ENCODE assay signal across 12 cellular contexts in genomic region chr15:31362121-31362520, GRCh38. TPM values are rescaled to one million over a fixed set of nuclear protein-coding genes. Genes with fewer than 3 reads are reported as not detected.
A peak's percentile ranks its signal among the peaks of the same experiment; 100 is the strongest.
DNase-seq lines count a peak whose midpoint lies in the region; ATAC-seq and TF ChIP-seq lines count a peak whose summit lies in the region.
"Had no signal": no experiment of that assay in that cellular context is flagged by ENCODE, and none has a peak within 500 bp of the region (broad histone marks: within the 10 kb centered on the region; RNA-seq: fewer than 3 reads in every experiment).

No MANE protein-coding gene starts in this region.

- H3K4me3 Mint-ChIP-seq in activated T-cell treated with anti-CD3 and anti-CD28 coated beads, Interleukin-2, amount 50 U/mL, for 72 hours, result peak overlapping the region; percentile 87 to 93
- H3K4me3 Mint-ChIP-seq in activated CD8-positive, alpha-beta T cell treated with anti-CD3 and anti-CD28 coated beads for 36 hours, result peak overlapping the region; percentile 73

- H3K4me3 ChIP-seq in left lung (no peak overlapping the region), testis (no peak overlapping the region)
- H3K4me3 ChIP-seq: ovary had no signal

- no peak for ATAC-seq in activated T-cell treated with anti-CD3 and anti-CD28 coated beads, Interleukin-2, amount 50 U/mL, for 72 hours (replicated peaks in 1 of 2)
- ATAC-seq in activated CD8-positive, alpha-beta T cell treated with anti-CD3 and anti-CD28 coated beads for 36 hours, result no peak
- ATAC-seq in left lung (no peak), GM21381 (IDR thresholded peaks at IDR 0.05; ENCODE audit: unreplicated experiment) (no peak), HG03039 (IDR thresholded peaks at IDR 0.05; ENCODE audit: unreplicated experiment) (no peak)

- 38 to 46% methylated on average over 4 of the region's 4 CpGs for WGBS in testis, 2 donors

- H3K36me3 ChIP-seq in left lung (peaks cover 0 to 3% of the 10 kb centered on the region in 2 donors), testis (ENCODE audit: low read depth, missing control alignments) (no peaks in the 10 kb centered on the region)
- H3K36me3 ChIP-seq: brain microvascular endothelial cell, ovary had no signal

- in situ Hi-C loops in G401 (cut with HindIII; ENCODE audit: low sequenced_read_pairs), result no loop called here

- no peak for TF ChIP-seq POLR2A in testis (IDR thresholded peaks at IDR 0.05)

- intact Hi-C loops in activated CD8-positive, alpha-beta T cell treated with anti-CD3 and anti-CD28 coated beads for 36 hours (cut with micrococcal nuclease), result loop anchor here (5.0 kb wide), 2 partner anchors 95 to 145 kb away; no protein-coding TSS in a partner anchor
- intact Hi-C loops in left lung (cut with DNase I) (no loop called here), testis (cut with DNase I; ENCODE audit: low total_unique reads) (no loop called here)

- no peaks in the 10 kb centered on the region for H3K27me3 Mint-ChIP-seq in activated T-cell treated with anti-CD3 and anti-CD28 coated beads, Interleukin-2, amount 50 U/mL, for 72 hours (ENCODE audit: low read depth)
- no peaks in the 10 kb centered on the region for H3K27me3 Mint-ChIP-seq in activated CD8-positive, alpha-beta T cell treated with anti-CD3 and anti-CD28 coated beads for 36 hours

- POLR2A ChIA-PET in activated CD8-positive, alpha-beta T cell treated with anti-CD3 and anti-CD28 coated beads for 36 hours (lab: Charles Lee), result interaction anchor here (0.5 to 18.7 kb wide), 8 partner anchors 16 to 162 kb away, joined by 3 to 444 read pairs (median 6); partner anchors contain the start of gene KLF13

- H3K9me3 Mint-ChIP-seq in activated T-cell treated with anti-CD3 and anti-CD28 coated beads, Interleukin-2, amount 50 U/mL, for 72 hours, result no peaks in the 10 kb centered on the region
- H3K9me3 Mint-ChIP-seq in activated CD8-positive, alpha-beta T cell treated with anti-CD3 and anti-CD28 coated beads for 36 hours, result no peaks in the 10 kb centered on the region

- TF ChIP-seq CTCF in activated CD8-positive, alpha-beta T cell treated with anti-CD3 and anti-CD28 coated beads for 36 hours (IDR thresholded peaks at IDR 0.05), result no peak
- no peak for TF ChIP-seq CTCF in left lung (IDR thresholded peaks at IDR 0.05)
- TF ChIP-seq CTCF in testis (IDR thresholded peaks at IDR 0.05), result no peak

- H3K36me3 Mint-ChIP-seq in activated T-cell treated with anti-CD3 and anti-CD28 coated beads, Interleukin-2, amount 50 U/mL, for 72 hours (ENCODE audit: insufficient read depth in 2 of 2), result peaks cover 8 to 19% of the 10 kb centered on the region in 2 donors
- H3K36me3 Mint-ChIP-seq in activated CD8-positive, alpha-beta T cell treated with anti-CD3 and anti-CD28 coated beads for 36 hours (ENCODE audit: low read depth), result peaks cover 47% of the 10 kb centered on the region

- H3K9me3 ChIP-seq in left lung, result no peaks in the 10 kb centered on the region
- H3K9me3 ChIP-seq in testis, result no peaks in the 10 kb centered on the region
- H3K9me3 ChIP-seq: ovary had no signal

- peak overlapping the region; percentile 83 to 94 for H3K27ac ChIP-seq in left lung
- peak overlapping the region; percentile 65 to 94 for H3K27ac ChIP-seq in testis
- H3K27ac ChIP-seq: brain microvascular endothelial cell, VCaP had no signal

- peak overlapping the region; percentile 87 for H3K27ac Mint-ChIP-seq in activated T-cell treated with anti-CD3 and anti-CD28 coated beads, Interleukin-2, amount 50 U/mL, for 72 hours
- peak overlapping the region; percentile 99 for H3K27ac Mint-ChIP-seq in activated CD8-positive, alpha-beta T cell treated with anti-CD3 and anti-CD28 coated beads for 36 hours

- H3K4me1 ChIP-seq in left lung (peaks cover 80 to 100% of the 10 kb centered on the region in 2 donors), testis (peaks cover 84% of the 10 kb centered on the region)

- H3K27me3 ChIP-seq in left lung (no peaks in the 10 kb centered on the region), testis (no peaks in the 10 kb centered on the region)
- H3K27me3 ChIP-seq: brain microvascular endothelial cell, ovary had no signal

- no peak for DNase-seq in activated T-cell treated with anti-CD3 and anti-CD28 coated beads, Interleukin-2, amount 50 U/mL, for 72 hours
- DNase-seq in activated T-cell treated with anti-CD3 and anti-CD28 coated beads for 4 hours (no peak), left lung (no peak), testis (no peak), G401 (ENCODE audit: low spot score) (no peak)
- no peak for DNase-seq in activated CD8-positive, alpha-beta T cell treated with anti-CD3 and anti-CD28 coated beads for 36 hours
- DNase-seq: brain microvascular endothelial cell, NCI-H446 treated with DMSO at 0.1 percent for 48 hours, ovary had no signal

- CTCF ChIA-PET in activated CD8-positive, alpha-beta T cell treated with anti-CD3 and anti-CD28 coated beads for 36 hours (lab: Charles Lee), result interaction anchor here (1.1 to 11.3 kb wide), 5 partner anchors 36 to 147 kb away, joined by 3 to 134 read pairs (median 3); partner anchors contain the start of gene KLF13

- peaks cover 100% of the 10 kb centered on the region for H3K4me1 Mint-ChIP-seq in activated T-cell treated with anti-CD3 and anti-CD28 coated beads, Interleukin-2, amount 50 U/mL, for 72 hours (ENCODE audit: low read depth)
- peaks cover 99% of the 10 kb centered on the region for H3K4me1 Mint-ChIP-seq in activated CD8-positive, alpha-beta T cell treated with anti-CD3 and anti-CD28 coated beads for 36 hours (ENCODE audit: low read depth)

RNA-seq across cellular contexts. Expression of gene KLF13, which starts 35.5 kb away (rescaled TPM):
- total RNA-seq in activated T-cell treated with anti-CD3 and anti-CD28 coated beads, Interleukin-2, amount 50 U/mL, for 72 hours, result 100 to 1,000 TPM; 260 to 273 TPM
- 100 to 1,000 TPM; 163 to 175 TPM for total RNA-seq in activated CD8-positive, alpha-beta T cell treated with anti-CD3 and anti-CD28 coated beads for 36 hours
- 100 to 1,000 TPM; 110 to 116 TPM for total RNA-seq in left lung
- 10 to 100 TPM; 41.9 to 61.7 TPM for total RNA-seq in testis
- 45.7 TPM for polyA plus RNA-seq in testis (ENCODE audit: insufficient read depth, low read depth, low replicate concordance)
- 7.6 and 14.2 TPM in 2 replicates for total RNA-seq in G401 (2014; rRNA removed; shearing (Covaris generic))
